12 cellular contexts compared by ENCODE assay signal in the genomic region with DNA sequence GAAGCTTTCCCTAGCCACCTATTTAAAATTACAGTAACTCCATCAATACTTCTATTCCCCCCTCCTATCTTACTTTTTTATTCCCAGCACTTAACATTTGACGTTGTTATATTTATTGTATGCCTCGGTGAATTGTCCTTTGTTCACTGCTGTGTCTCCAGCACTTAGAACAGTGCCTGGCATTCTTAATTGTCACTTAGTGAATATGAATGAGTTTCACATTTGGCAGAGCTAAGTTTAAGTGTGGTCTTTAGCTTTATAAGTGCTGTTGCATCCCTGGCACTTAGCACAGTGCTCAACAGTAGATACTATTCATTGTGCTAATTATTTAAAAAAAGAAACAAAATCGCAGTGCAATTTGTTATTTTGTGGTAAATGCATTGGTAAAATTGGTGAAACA.
DNase-seq lines count a peak whose midpoint lies in the region; ATAC-seq lines count a peak whose summit lies in the region.
"Had no signal": no experiment of that assay in that cellular context is flagged by ENCODE, and none has a peak within 500 bp of the region (broad histone marks: within the 10 kb centered on the region; RNA-seq: fewer than 3 reads in every experiment).

No MANE protein-coding gene starts in this region.

- 94% methylated on average over 3 of the region's 3 CpGs for WGBS in HUES64

- peaks cover 39% of the 10 kb centered on the region for H3K36me3 ChIP-seq in CD4-positive, alpha-beta memory T cell (ENCODE audit: insufficient read depth, low read length)
- peaks cover 55% of the 10 kb centered on the region for H3K36me3 ChIP-seq in HUES64 (ENCODE audit: insufficient read depth, low read length)

- H3K4me1 Mint-ChIP-seq in CD4-positive, alpha-beta memory T cell: peaks cover 39 to 50% (median 44%) of the 10 kb centered on the region in 4 donors
- H3K4me1 Mint-ChIP-seq in activated naive CD8-positive, alpha-beta T cell treated with anti-CD3 and anti-CD28 coated beads for 36 hours: peaks cover 38% of the 10 kb centered on the region
- peaks cover 33 to 53% (median 52%) of the 10 kb centered on the region in 4 donors for H3K4me1 Mint-ChIP-seq in naive thymus-derived CD8-positive, alpha-beta T cell

- no peak overlapping the region for H3K9ac ChIP-seq in HUES64 (ENCODE audit: low read depth, low read length)

- peaks cover 0 to 1% (median 0%) of the 10 kb centered on the region in 8 donors for H3K9me3 Mint-ChIP-seq in CD4-positive, alpha-beta memory T cell
- H3K9me3 Mint-ChIP-seq in activated naive CD8-positive, alpha-beta T cell treated with anti-CD3 and anti-CD28 coated beads for 36 hours: no peaks in the 10 kb centered on the region
- H3K9me3 Mint-ChIP-seq in naive thymus-derived CD8-positive, alpha-beta T cell: no peaks in the 10 kb centered on the region

- CTCF ChIA-PET in CD4-positive, alpha-beta memory T cell (lab: Charles Lee; ENCODE audit: partially characterized antibody): interaction anchor here (2.2 kb wide), 2 partner anchors 10 to 43 kb away, joined by 6 read pairs; no protein-coding TSS in a partner anchor

- POLR2A ChIA-PET in CD4-positive, alpha-beta memory T cell (lab: Charles Lee; ENCODE audit: partially characterized antibody): interaction anchor here (2.8 to 4.0 kb wide), 2 partner anchors 93 to 156 kb away, joined by 17 to 31 read pairs; a partner anchor contains a TSS
- POLR2A ChIA-PET in naive thymus-derived CD8-positive, alpha-beta T cell (lab: Charles Lee): interaction anchor here (2.9 kb wide), 1 partner anchor 477 kb away, joined by 17 read pairs; a partner anchor contains a TSS

- H3K4me1 ChIP-seq in CD4-positive, alpha-beta memory T cell (ENCODE audit: insufficient read depth, low read length): peaks cover 41% of the 10 kb centered on the region
- H3K4me1 ChIP-seq in HUES64 (ENCODE audit: insufficient read depth, low read length): 0 out of 2 replicates have a peak, but pooled peaks cover 8% of the 10 kb centered on the region

- no peaks in the 10 kb centered on the region for H3K9me3 ChIP-seq in CD4-positive, alpha-beta memory T cell (ENCODE audit: control insufficient read depth in 1 of 2, low read length in 2 of 2)
- H3K9me3 ChIP-seq in HUES64 (ENCODE audit: insufficient read depth, low read depth, low read length): no peaks in the 10 kb centered on the region

- H3K27ac Mint-ChIP-seq in CD4-positive, alpha-beta memory T cell: peak overlapping the region in 6 of 7 donors; percentile 44 to 98 (median 96)
- H3K27ac Mint-ChIP-seq in activated naive CD8-positive, alpha-beta T cell treated with anti-CD3 and anti-CD28 coated beads for 36 hours: peak overlapping the region; percentile 93
- H3K27ac Mint-ChIP-seq in naive thymus-derived CD8-positive, alpha-beta T cell: peak overlapping the region; percentile 58 to 98 (median 96)

- no peak overlapping the region for H3K4me3 ChIP-seq in CD4-positive, alpha-beta memory T cell (ENCODE audit: low read length in 2 of 2)
- H3K4me3 ChIP-seq in HUES64 (ENCODE audit: low read length): peak overlapping the region; percentile 98; the same call in 1 of the 2 replicates

- intact Hi-C loops in CD4-positive, alpha-beta memory T cell (cut with micrococcal nuclease): loop anchor here (5.0 kb wide), 2 partner anchors 682 to 997 kb away; a partner anchor contains a TSS

- DNase-seq in CD4-positive, alpha-beta memory T cell: no peak
- no peak for DNase-seq in activated naive CD8-positive, alpha-beta T cell treated with anti-CD3 and anti-CD28 coated beads for 36 hours
- no peak for DNase-seq in naive thymus-derived CD8-positive, alpha-beta T cell
- DNase-seq in mesenteric fat pad (ENCODE audit: low spot score): no peak
- no peak for DNase-seq in NCI-H146 treated with DMSO at 0.1 percent for 48 hours (lab: John Stamatoyannopoulos, UW; ENCODE audit: unreplicated experiment)
- DNase-seq: activated CD8-positive, alpha-beta memory T cell treated with anti-CD3 and anti-CD28 coated beads, Interleukin-2, amount 50 U/mL, for 4 hours; KG1; NCI-H446 treated with DMSO at 0.1 percent for 48 hours; right cardiac atrium had no signal

- H3K27ac ChIP-seq in CD4-positive, alpha-beta memory T cell (ENCODE audit: low read depth, low read length): peak overlapping the region; percentile 3
- H3K27ac ChIP-seq in HUES64 (ENCODE audit: low read depth, low read length): no peak overlapping the region

- H3K4me3 Mint-ChIP-seq in CD4-positive, alpha-beta memory T cell: peak overlapping the region; percentile 85 to 98 (median 95)
- H3K4me3 Mint-ChIP-seq in activated naive CD8-positive, alpha-beta T cell treated with anti-CD3 and anti-CD28 coated beads for 36 hours: peak overlapping the region; percentile 96
- peak overlapping the region; percentile 86 to 98 (median 96) for H3K4me3 Mint-ChIP-seq in naive thymus-derived CD8-positive, alpha-beta T cell

- no peaks in the 10 kb centered on the region for H3K27me3 ChIP-seq in CD4-positive, alpha-beta memory T cell (ENCODE audit: insufficient read depth, low read length)
- no peaks in the 10 kb centered on the region for H3K27me3 ChIP-seq in HUES64 (ENCODE audit: insufficient read depth, low read length)

- no peak for ATAC-seq in naive thymus-derived CD8-positive, alpha-beta T cell
- ATAC-seq in HG03565 (IDR thresholded peaks at IDR 0.05; ENCODE audit: unreplicated experiment) (no peak), GM21825 (IDR thresholded peaks at IDR 0.05; ENCODE audit: unreplicated experiment) (no peak)
- ATAC-seq: right cardiac atrium had no signal

- peaks cover 30 to 56% of the 10 kb centered on the region in 2 donors for H3K36me3 Mint-ChIP-seq in CD4-positive, alpha-beta memory T cell
- H3K36me3 Mint-ChIP-seq in activated naive CD8-positive, alpha-beta T cell treated with anti-CD3 and anti-CD28 coated beads for 36 hours: peaks cover 46% of the 10 kb centered on the region
- H3K36me3 Mint-ChIP-seq in naive thymus-derived CD8-positive, alpha-beta T cell: peaks cover 15 to 44% (median 38%) of the 10 kb centered on the region in 3 donors

- H3K27me3 Mint-ChIP-seq in CD4-positive, alpha-beta memory T cell: no peaks in the 10 kb centered on the region
- H3K27me3 Mint-ChIP-seq in activated naive CD8-positive, alpha-beta T cell treated with anti-CD3 and anti-CD28 coated beads for 36 hours: no peaks in the 10 kb centered on the region
- peaks cover 0 to 1% (median 0%) of the 10 kb centered on the region in 5 donors for H3K27me3 Mint-ChIP-seq in naive thymus-derived CD8-positive, alpha-beta T cell
